In the genomic region with DNA sequence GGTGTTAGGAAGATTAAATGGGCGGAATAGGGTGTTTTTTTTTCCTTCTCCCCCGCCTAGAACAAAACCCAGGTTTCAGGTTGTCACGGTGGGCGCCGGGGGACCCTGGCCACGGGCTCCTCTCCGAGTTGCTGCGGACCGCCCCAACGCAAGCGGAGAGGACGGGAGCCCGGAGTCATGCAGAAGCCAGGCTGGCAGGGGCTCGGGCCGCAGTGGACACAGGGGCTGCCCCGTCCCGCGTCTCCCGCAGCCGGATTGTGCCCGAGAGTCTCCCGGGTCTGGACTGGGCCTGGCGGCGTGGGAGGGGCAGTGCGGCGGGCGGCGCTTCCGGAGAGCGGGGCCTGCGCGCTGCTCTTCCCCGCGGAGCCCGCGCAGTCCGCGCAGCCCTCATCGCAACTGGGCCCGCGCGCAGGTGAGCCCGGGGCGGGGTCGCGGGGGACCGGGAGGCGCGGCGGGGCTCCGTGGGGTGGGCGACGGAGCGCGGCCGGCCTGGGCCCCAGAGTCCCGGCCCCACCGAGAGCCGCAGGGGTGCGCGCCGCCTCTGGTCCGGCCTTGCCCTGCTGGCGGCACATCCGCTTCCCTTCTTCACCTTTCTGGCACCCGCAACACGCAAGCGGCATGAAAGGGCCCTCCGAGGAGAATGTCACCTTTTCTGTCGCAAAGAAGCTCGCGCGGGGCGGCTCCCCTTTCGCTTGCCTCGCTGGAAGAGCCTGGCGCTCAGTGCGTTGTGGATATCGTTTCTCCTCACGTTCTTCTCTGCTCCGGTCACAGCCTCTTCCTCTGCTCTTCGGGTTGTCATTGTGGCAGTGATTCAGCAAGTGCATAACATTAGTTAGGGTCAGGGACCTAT, we compare ENCODE assay signal across 8 cellular contexts. TPM values are rescaled to one million over a fixed set of nuclear protein-coding genes. Genes with fewer than 3 reads are reported as not detected.
DNase-seq lines count a peak whose midpoint lies in the region; ATAC-seq and TF ChIP-seq lines count a peak whose summit lies in the region.

A gene with protein sequence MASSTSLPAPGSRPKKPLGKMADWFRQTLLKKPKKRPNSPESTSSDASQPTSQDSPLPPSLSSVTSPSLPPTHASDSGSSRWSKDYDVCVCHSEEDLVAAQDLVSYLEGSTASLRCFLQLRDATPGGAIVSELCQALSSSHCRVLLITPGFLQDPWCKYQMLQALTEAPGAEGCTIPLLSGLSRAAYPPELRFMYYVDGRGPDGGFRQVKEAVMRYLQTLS (plus strand): TSS at position 352 of the 850 bp plus-strand sequence. CDS start 7,802 bp downstream, outside the sequence.

- intact Hi-C loops in Caco-2 (cut with micrococcal nuclease; ENCODE audit: unreplicated experiment) (loop anchor here (1.0 kb wide), 2 partner anchors 14 to 21 kb away; a partner anchor contains a TSS), thyroid gland (cut with DNase I) (no loop called here)

- ATAC-seq in GM21367 (IDR thresholded peaks at IDR 0.05; ENCODE audit: unreplicated experiment): peak; percentile 54
- ATAC-seq in natural killer cell treated with Interleukin-12 subunit alpha and Interleukin-12 subunit beta and Interleukin-15 and Interleukin-18, amount 100 ng/mL, for 72 hours: peak; percentile 88 to 92

- no peak within 1 kb of the TSS for H3K27ac ChIP-seq in HUES6 (ENCODE audit: low read depth, low read length)
- peak within 1 kb of the TSS; percentile 72 to 90 (median 77) for H3K27ac ChIP-seq in thyroid gland

- peak in 1 of 2 donors; percentile 77 for TF ChIP-seq POLR2A in thyroid gland (IDR thresholded peaks at IDR 0.05)

- peak within 1 kb of the TSS; percentile 96 for H3K4me3 Mint-ChIP-seq in Caco-2 (ENCODE audit: unreplicated experiment)
- H3K4me3 Mint-ChIP-seq in natural killer cell treated with Interleukin-12 subunit alpha and Interleukin-12 subunit beta and Interleukin-15 and Interleukin-18, amount 100 ng/mL, for 72 hours: peak within 1 kb of the TSS; percentile 98

- TF ChIP-seq CTCF in Caco-2 (IDR thresholded peaks at IDR 0.05; ENCODE audit: insufficient read depth in 1 of 2, low read depth in 1 of 2, low read length in 1 of 2, severe bottlenecking in 1 of 2, unreplicated experiment in 1 of 2) (peak in 1 of 2 experiments; percentile 5), fibroblast of the aortic adventitia (IDR thresholded peaks at IDR 0.05; ENCODE audit: insufficient read depth, low read length) (peak; percentile 13), thyroid gland (IDR thresholded peaks at IDR 0.05) (peak in 3 of 6 experiments; percentile 9 to 29 (median 23))

- peak within 1 kb of the TSS; percentile 67 for H3K9ac ChIP-seq in HUES6 (ENCODE audit: low read length)

- peaks cover 24% of the 10 kb centered on the region for H3K36me3 Mint-ChIP-seq in Caco-2 (ENCODE audit: insufficient read depth, unreplicated experiment)
- H3K36me3 Mint-ChIP-seq in natural killer cell treated with Interleukin-12 subunit alpha and Interleukin-12 subunit beta and Interleukin-15 and Interleukin-18, amount 100 ng/mL, for 72 hours: no peaks in the 10 kb centered on the region

- no peaks in the 10 kb centered on the region for H3K9me3 ChIP-seq in Caco-2
- no peaks in the 10 kb centered on the region for H3K9me3 ChIP-seq in HUES6 (ENCODE audit: control insufficient read depth, insufficient read depth, low read depth, low read length)
- H3K9me3 ChIP-seq in thyroid gland: no peaks in the 10 kb centered on the region

- POLR2A ChIA-PET in Caco-2 (lab: Charles Lee): interaction anchor here (0.7 to 2.6 kb wide), 2 partner anchors 14 to 79 kb away, joined by 3 to 14 read pairs; a partner anchor contains a TSS

- H3K27me3 Mint-ChIP-seq in Caco-2 (ENCODE audit: insufficient read depth, unreplicated experiment): no peaks in the 10 kb centered on the region
- no peaks in the 10 kb centered on the region for H3K27me3 Mint-ChIP-seq in natural killer cell treated with Interleukin-12 subunit alpha and Interleukin-12 subunit beta and Interleukin-15 and Interleukin-18, amount 100 ng/mL, for 72 hours

- H3K27ac Mint-ChIP-seq in Caco-2 (ENCODE audit: unreplicated experiment): peak within 1 kb of the TSS; percentile 80
- peak within 1 kb of the TSS; percentile 95 to 98 for H3K27ac Mint-ChIP-seq in natural killer cell treated with Interleukin-12 subunit alpha and Interleukin-12 subunit beta and Interleukin-15 and Interleukin-18, amount 100 ng/mL, for 72 hours

- 0 to 2% methylated on average over 30 to 31 of the region's 82 CpGs for WGBS in thyroid gland, 2 donors

- no peaks in the 10 kb centered on the region for H3K36me3 ChIP-seq in Caco-2 (ENCODE audit: control insufficient read depth, insufficient read depth, low read length)
- peaks cover 15% of the 10 kb centered on the region for H3K36me3 ChIP-seq in HUES6 (ENCODE audit: control insufficient read depth, insufficient read depth, low read length)
- H3K36me3 ChIP-seq in thyroid gland: no peaks in the 10 kb centered on the region

- H3K27me3 ChIP-seq in Caco-2 (replicated peaks; ENCODE audit: control insufficient read depth, insufficient read depth, low read length) (no peaks in the 10 kb centered on the region), HUES6 (ENCODE audit: control insufficient read depth, insufficient read depth, low read length) (peaks cover 6% of the 10 kb centered on the region), thyroid gland (no peaks in the 10 kb centered on the region)

- H3K9me3 Mint-ChIP-seq in Caco-2 (ENCODE audit: unreplicated experiment): no peaks in the 10 kb centered on the region
- no peaks in the 10 kb centered on the region for H3K9me3 Mint-ChIP-seq in natural killer cell treated with Interleukin-12 subunit alpha and Interleukin-12 subunit beta and Interleukin-15 and Interleukin-18, amount 100 ng/mL, for 72 hours

- peaks cover 11% of the 10 kb centered on the region for H3K4me1 Mint-ChIP-seq in Caco-2 (ENCODE audit: low read depth, unreplicated experiment)
- H3K4me1 Mint-ChIP-seq in natural killer cell treated with Interleukin-12 subunit alpha and Interleukin-12 subunit beta and Interleukin-15 and Interleukin-18, amount 100 ng/mL, for 72 hours (ENCODE audit: low read depth in 2 of 2): peaks cover 43 to 49% of the 10 kb centered on the region in 2 donors

- peak; percentile 70 to 82 for DNase-seq in Caco-2
- peak; percentile 12 for DNase-seq in SHP77 treated with DMSO at 0.1 percent for 48 hours (lab: John Stamatoyannopoulos, UW)
- peak; percentile 58 for DNase-seq in activated gamma-delta T cell treated with Interleukin-2 at 50 U/mL for 16 hours
- peak; percentile 42 for DNase-seq in fibroblast of the aortic adventitia (ENCODE audit: low read depth)
- peak; percentile 76 for DNase-seq in natural killer cell treated with Interleukin-12 subunit alpha and Interleukin-12 subunit beta and Interleukin-15 and Interleukin-18, amount 100 ng/mL, for 72 hours (ENCODE audit: low spot score)
- peak; percentile 64 to 71 for DNase-seq in thyroid gland

- no TSS peak for BruUV-seq in Caco-2 (replicated peaks; lab: Mats Ljungman, UMichigan)

- H3K4me3 ChIP-seq in Caco-2 (ENCODE audit: low read depth, low read length) (peak within 1 kb of the TSS; percentile 71), HUES6 (ENCODE audit: low read depth, low read length) (peak within 1 kb of the TSS; percentile 68), fibroblast of the aortic adventitia (ENCODE audit: low read depth, low read length) (peak within 1 kb of the TSS; percentile 77), thyroid gland (replicated peaks in 1 of 3) (peak within 1 kb of the TSS; percentile 37 to 79 (median 72))

- CTCF ChIA-PET in Caco-2 (lab: Charles Lee): no interaction called here

- H3K4me1 ChIP-seq in Caco-2: peaks cover 7% of the 10 kb centered on the region
- H3K4me1 ChIP-seq in HUES6 (ENCODE audit: control insufficient read depth, insufficient read depth, low read length): peaks cover 10% of the 10 kb centered on the region
- H3K4me1 ChIP-seq in thyroid gland: peaks cover 5 to 10% of the 10 kb centered on the region in 2 donors

RNA-seq across cellular contexts. Expression of the gene that starts here (rescaled TPM):
- total RNA-seq in Caco-2 (2022): 25.1 and 27.8 TPM in 2 replicates
- total RNA-seq in fibroblast of the aortic adventitia (ENCODE audit: low replicate concordance): 2.9 and 5.8 TPM in 2 replicates
- total RNA-seq in natural killer cell treated with Interleukin-12 subunit alpha and Interleukin-12 subunit beta and Interleukin-15 and Interleukin-18, amount 100 ng/mL, for 72 hours: 10 to 100 TPM; 19.8 to 19.9 TPM
- 10 to 100 TPM in 2 of 4 donors, 1 to 10 TPM in 2; 9.2 to 13.1 (median 10.1) TPM for total RNA-seq in thyroid gland

Comparison
In these comparisons a context has a peak if more than half of its experiments do, and no peak if none do; other contexts are left out.
1. DNase-seq: peak in every context shown above with its lines; median percentile 76 in Caco-2; 76 in natural killer cell treated with Interleukin-12 subunit alpha and Interleukin-12 subunit beta and Interleukin-15 and Interleukin-18, amount 100 ng/mL, for 72 hours; 68 in thyroid gland; 58 in activated gamma-delta T cell treated with Interleukin-2 at 50 U/mL for 16 hours; 42 in fibroblast of the aortic adventitia; 12 in SHP77 treated with DMSO at 0.1 percent for 48 hours.